27 cellular contexts compared by ENCODE assay signal in genomic region chr11:114587398-114587953, GRCh38. TPM values are rescaled to one million over a fixed set of nuclear protein-coding genes. Genes with fewer than 3 reads are reported as not detected.
DNase-seq lines count a peak whose midpoint lies in the region; ATAC-seq, FAIRE-seq and TF ChIP-seq lines count a peak whose summit lies in the region.
"Had no signal": no experiment of that assay in that cellular context is flagged by ENCODE, and none has a peak within 500 bp of the region (broad histone marks: within the 10 kb centered on the region; RNA-seq: fewer than 3 reads in every experiment).

No MANE protein-coding gene starts in this region.

- in situ Hi-C loops in HepG2 (cut with HindIII; ENCODE audit: extremely low pct_ligation_motif_present, low pct_unique_long_range_greater_than_20kb) (loop anchor here (25.0 kb wide), 1 partner anchor 250 kb away; no protein-coding TSS in a partner anchor), K562 (cut with MboI) (no loop called here)

- H3K56ac ChIP-seq in mesendoderm (ENCODE audit: low read length) = no peak overlapping the region

- H3K79me2 ChIP-seq in HepG2 (ENCODE audit: insufficient read depth, low read length) (no peaks in the 10 kb centered on the region), K562 (ENCODE audit: control insufficient read depth, insufficient read depth, low read length) (no peaks in the 10 kb centered on the region), mesendoderm (ENCODE audit: control insufficient read depth, insufficient read depth, low read length) (no peaks in the 10 kb centered on the region)

- H2AFZ ChIP-seq in HepG2 (ENCODE audit: low read length) = no peak overlapping the region
- H2AFZ ChIP-seq in K562 (ENCODE audit: low read depth, low read length) = no peak overlapping the region
- H2AFZ ChIP-seq: GM23338 had no signal

- no peaks in the 10 kb centered on the region for H3K36me3 ChIP-seq in HepG2 (replicated peaks in 1 of 2; ENCODE audit: control insufficient read depth in 1 of 2, insufficient read depth in 2 of 2, low read length in 2 of 2)
- H3K36me3 ChIP-seq in right lobe of liver = no peaks in the 10 kb centered on the region
- H3K36me3 ChIP-seq in K562 (ENCODE audit: control insufficient read depth, insufficient read depth, low read length) = no peaks in the 10 kb centered on the region
- H3K36me3 ChIP-seq in mesendoderm (ENCODE audit: control insufficient read depth, insufficient read depth, low read length) = no peaks in the 10 kb centered on the region
- H3K36me3 ChIP-seq: BE2C; BLaER1 treated with 17β-estradiol and CSF1 and Interleukin-3, amounts not matched to agents 10 nM and 100 nM; HAP-1 had no signal

- H3K4me3 ChIP-seq in HepG2 (replicated peaks in 1 of 3; ENCODE audit: insufficient read depth in 1 of 3, low read depth in 2 of 3, low read length in 3 of 3) (no peak overlapping the region), right lobe of liver (no peak overlapping the region), K562 (no peak overlapping the region), mesendoderm (ENCODE audit: low read length) (peak overlapping the region; percentile 26)
- H3K4me3 ChIP-seq: GM23338, HAP-1 had no signal

- H3K9me3 ChIP-seq in HepG2 (ENCODE audit: low read length) = peaks cover 33% of the 10 kb centered on the region
- H3K9me3 ChIP-seq in right lobe of liver = no peaks in the 10 kb centered on the region
- no peaks in the 10 kb centered on the region for H3K9me3 ChIP-seq in K562 (replicated peaks; ENCODE audit: control insufficient read depth, insufficient read depth, low read depth, low read length)
- H3K9me3 ChIP-seq: BE2C, HAP-1 had no signal

- FAIRE-seq in HepG2 (lab: Jason Lieb, UNC) (no peak), K562 (lab: Jason Lieb, UNC) (no peak)
- FAIRE-seq: A204.1, D721Med, GM12891, GM18507, H54 had no signal

- intact Hi-C loops in HepG2 (cut with micrococcal nuclease; ENCODE audit: unreplicated experiment) = no loop called here
- intact Hi-C loops in right lobe of liver (cut with DNase I) = no loop called here
- intact Hi-C loops in K562 (cut with micrococcal nuclease) = loop anchor here (1.0 to 10.0 kb wide), 2 partner anchors 243 to 307 kb away; no protein-coding TSS in a partner anchor

- no peak overlapping the region for H2BK120ac ChIP-seq in mesendoderm (ENCODE audit: low read depth, low read length)

- no peak overlapping the region for H2BK5ac ChIP-seq in mesendoderm (ENCODE audit: low read length)

- BruUV-seq in HepG2 (replicated peaks; lab: Mats Ljungman, UMichigan) (no TSS peak), K562 (replicated peaks; lab: Mats Ljungman, UMichigan) (no TSS peak)

- no peaks in the 10 kb centered on the region for H3K79me1 ChIP-seq in mesendoderm (ENCODE audit: low read length)

- no peak for ATAC-seq in HepG2
- ATAC-seq in right lobe of liver = no peak
- no peak for ATAC-seq in K562
- ATAC-seq in HG03095 (IDR thresholded peaks at IDR 0.05; ENCODE audit: unreplicated experiment) = no peak
- ATAC-seq in HG03045 (IDR thresholded peaks at IDR 0.05; ENCODE audit: unreplicated experiment) = no peak

- CTCF ChIA-PET in HepG2 (lab: Yijun Ruan, JAX; ENCODE audit: low intra/inter-chr PET ratio, low total read pairs) = no interaction called here
- CTCF ChIA-PET in K562 (lab: Yijun Ruan, JAX; ENCODE audit: low intra/inter-chr PET ratio) = interaction anchor here (0.6 kb wide), 1 partner anchor 790 kb away, joined by 3 read pairs; no protein-coding TSS in a partner anchor

- POLR2A ChIA-PET in HepG2 (lab: Yijun Ruan, JAX) (no interaction called here), K562 (lab: Yijun Ruan, JAX) (no interaction called here)

- no peak overlapping the region for H3K9ac ChIP-seq in HepG2 (ENCODE audit: insufficient read depth, low read depth, low read length)
- H3K9ac ChIP-seq in K562 (ENCODE audit: insufficient read depth in 1 of 2, low read depth in 2 of 2, low read length in 2 of 2) = no peak overlapping the region
- no peak overlapping the region for H3K9ac ChIP-seq in mesendoderm (ENCODE audit: low read length)
- H3K9ac ChIP-seq: BLaER1 treated with 17β-estradiol and CSF1 and Interleukin-3, amounts not matched to agents 10 nM and 100 nM had no signal

- no peak overlapping the region for H3K23ac ChIP-seq in mesendoderm (ENCODE audit: low read length)

- TF ChIP-seq EP300 in HepG2 (IDR thresholded peaks at IDR 0.05; ENCODE audit: low read depth in 2 of 2, low read length in 2 of 2) = no peak
- TF ChIP-seq EP300 in HepG2 (CRISPR knock-in tag; IDR thresholded peaks at IDR 0.05; ENCODE audit: borderline replicate concordance) = no peak
- TF ChIP-seq EP300 in K562 (IDR thresholded peaks at IDR 0.05; ENCODE audit: low read length) = no peak

- DNase-seq in HepG2 (ENCODE audit: low spot score) (no peak), right lobe of liver (no peak), K562 (ENCODE audit: extremely low read depth in 1 of 4, low spot score in 3 of 4) (no peak), mesendoderm (peak; percentile 1), kidney glomerular epithelial cell (lab: John Stamatoyannopoulos, UW) (no peak), germinal center (ENCODE audit: low spot score) (no peak)
- DNase-seq: AML-193; BE2C; CD4-positive, alpha-beta T cell; CD8-positive, alpha-beta memory T cell; DMS 273 treated with DMSO at 0.1 percent for 48 hours; DMS79; EL; GDM1 had no signal

- no peak overlapping the region for H4K5ac ChIP-seq in mesendoderm (ENCODE audit: low read length)

- H3K9me1 ChIP-seq in K562 (ENCODE audit: control insufficient read depth, insufficient read depth, low read length) = no peaks in the 10 kb centered on the region

- no peaks in the 10 kb centered on the region for H3K4me1 ChIP-seq in HepG2 (ENCODE audit: insufficient read depth, low read length)
- H3K4me1 ChIP-seq in right lobe of liver = no peaks in the 10 kb centered on the region
- H3K4me1 ChIP-seq in K562 (replicated peaks in 1 of 2; ENCODE audit: control insufficient read depth in 2 of 2, insufficient read depth in 2 of 2, low read length in 2 of 2) = no peaks in the 10 kb centered on the region
- no peaks in the 10 kb centered on the region for H3K4me1 ChIP-seq in mesendoderm (ENCODE audit: control insufficient read depth, low read depth, low read length)
- H3K4me1 ChIP-seq: BE2C; BLaER1 treated with 17β-estradiol and CSF1 and Interleukin-3, amounts not matched to agents 10 nM and 100 nM; HAP-1 had no signal

- H3K4ac ChIP-seq in mesendoderm (ENCODE audit: low read depth, low read length) = no peak overlapping the region

- no peak overlapping the region for H3K18ac ChIP-seq in mesendoderm (ENCODE audit: low read length)

- H4K20me1 ChIP-seq in HepG2 (ENCODE audit: insufficient read depth, low read length) (no peaks in the 10 kb centered on the region), K562 (replicated peaks; ENCODE audit: control insufficient read depth, insufficient read depth, low read length) (no peaks in the 10 kb centered on the region)
- H4K20me1 ChIP-seq: BLaER1 treated with 17β-estradiol and CSF1 and Interleukin-3, amounts not matched to agents 10 nM and 100 nM had no signal

- no peak overlapping the region for H3K27ac ChIP-seq in HepG2 (ENCODE audit: extremely low read length, insufficient read depth, low read length)
- no peak overlapping the region for H3K27ac ChIP-seq in right lobe of liver
- H3K27ac ChIP-seq in K562 (ENCODE audit: extremely low read depth, low read depth, low read length) = no peak overlapping the region
- no peak overlapping the region for H3K27ac ChIP-seq in mesendoderm (ENCODE audit: low read depth, low read length)
- H3K27ac ChIP-seq: 22Rv1; BLaER1 treated with 17β-estradiol and CSF1 and Interleukin-3, amounts not matched to agents 10 nM and 100 nM had no signal

- no peak overlapping the region for H4K8ac ChIP-seq in mesendoderm (ENCODE audit: low read depth, low read length)

- TF ChIP-seq POLR2A in HepG2 (IDR thresholded peaks at IDR 0.05; ENCODE audit: insufficient read depth in 1 of 2, low read depth in 2 of 2, low read length in 2 of 2) (no peak), right lobe of liver (IDR thresholded peaks at IDR 0.05) (no peak), K562 (conservative IDR thresholded peaks at IDR 0.05) (no peak)

- H2BK15ac ChIP-seq in mesendoderm (replicated peaks; ENCODE audit: low read depth) = no peak overlapping the region

- no peaks in the 10 kb centered on the region for H3K27me3 ChIP-seq in HepG2 (ENCODE audit: control insufficient read depth in 1 of 2, insufficient read depth in 2 of 2, low read length in 2 of 2)
- no peaks in the 10 kb centered on the region for H3K27me3 ChIP-seq in right lobe of liver
- no peaks in the 10 kb centered on the region for H3K27me3 ChIP-seq in K562 (ENCODE audit: control insufficient read depth in 2 of 2, insufficient read depth in 2 of 2, low read length in 2 of 2)
- H3K27me3 ChIP-seq in mesendoderm (ENCODE audit: insufficient read depth, low read length, poor library complexity) = no peaks in the 10 kb centered on the region
- H3K27me3 ChIP-seq: BE2C; BLaER1 treated with 17β-estradiol and CSF1 and Interleukin-3, amounts not matched to agents 10 nM and 100 nM had no signal

- no peak overlapping the region for H2AK5ac ChIP-seq in mesendoderm (ENCODE audit: low read length)

- H3K4me2 ChIP-seq in HepG2 (ENCODE audit: low read depth, low read length) (no peak overlapping the region), K562 (ENCODE audit: insufficient read depth, low read length) (no peak overlapping the region), mesendoderm (ENCODE audit: low read length) (no peak overlapping the region)
- H3K4me2 ChIP-seq: BLaER1 treated with 17β-estradiol and CSF1 and Interleukin-3, amounts not matched to agents 10 nM and 100 nM; GM23338 had no signal

- 0% methylated on average over 3 of the region's 3 CpGs for WGBS in HepG2 (ENCODE audit: low lambda C conversion rate)
- 38% methylated on average over 2 of the region's 3 CpGs for WGBS in right lobe of liver (ENCODE audit: insufficient coverage, low coverage, low lambda C conversion rate, missing lambda C conversion rate)
- WGBS in K562 (ENCODE audit: insufficient coverage, low coverage, missing lambda C conversion rate) = 0% methylated on average over 3 of the region's 3 CpGs
- no CpG with 5 or more reads among the region's 3 CpGs for WGBS in mesendoderm (ENCODE audit: extremely low coverage, insufficient coverage, low lambda C conversion rate)

- TF ChIP-seq RAD21 in HepG2 (CRISPR knock-in tag; IDR thresholded peaks at IDR 0.05) (no peak), K562 (CRISPR knock-in tag; conservative IDR thresholded peaks at IDR 0.05 in 1 of 2, IDR thresholded peaks at IDR 0.05 in 1 of 2) (no peak)

- TF ChIP-seq CTCF in HepG2 (CRISPR knock-in tag; IDR thresholded peaks at IDR 0.05) (no peak), right lobe of liver (IDR thresholded peaks at IDR 0.05) (no peak), K562 (IDR thresholded peaks at IDR 0.05 in 2 of 3, conservative IDR thresholded peaks at IDR 0.05 in 1 of 3; ENCODE audit: insufficient read depth in 2 of 3, low read depth in 1 of 3, low read length in 3 of 3) (no peak)

RNA-seq across cellular contexts. Expression of gene NXPE4, which starts 8.1 kb away (rescaled TPM):
- total RNA-seq in HepG2 (2016; rRNA removed; fragmentation: Illumina TruSeq; extraction: Trizol) (not detected in 2 replicates), right lobe of liver (not detected), K562 (2014; rRNA removed) (not detected in 2 replicates), K562 (2014; rRNA removed; fragmentation: Illumina TruSeq; extraction: Trizol) (not detected in 2 replicates), K562 (2015; rRNA removed; fragmentation: Illumina TruSeq; extraction: Trizol) (not detected in 2 replicates), K562 (2021) (not detected in 2 replicates)
- not detected in 2 replicates for total RNA-seq in HepG2 (2016; cell fraction: cytosol; rRNA removed; fragmentation: Illumina TruSeq; extraction: Trizol; ENCODE audit: low read depth)
- total RNA-seq in HepG2 (2016; cell fraction: insoluble cytoplasmic fraction; rRNA removed; fragmentation: Illumina TruSeq; extraction: Trizol) = not detected in 2 replicates
- not detected in 2 replicates for total RNA-seq in HepG2 (2016; cell fraction: membrane; rRNA removed; fragmentation: Illumina TruSeq; extraction: Trizol)
- not detected in 2 replicates for total RNA-seq in HepG2 (2016; cell fraction: nucleus; rRNA removed; fragmentation: Illumina TruSeq; extraction: Trizol)
- polyA plus RNA-seq in HepG2 (2011; rRNA removed) (not detected in 2 replicates), K562 (2011; rRNA removed) (not detected in 2 replicates), K562 (2014; fragmentation: Illumina TruSeq; extraction: Trizol) (not detected in 2 replicates), K562 (2014; fragmentation: Nextera tagmentation; extraction: Ambion mirVana) (not detected), K562 (2014; rRNA removed) (not detected in 2 replicates)
- polyA plus RNA-seq in HepG2 (2011; cell fraction: cytosol; rRNA removed) = not detected in 2 replicates
- polyA plus RNA-seq in HepG2 (2011; cell fraction: nucleus; rRNA removed) = not detected in 2 replicates
- not detected in 2 replicates for polyA plus RNA-seq in HepG2 (2012)
- polyA plus RNA-seq in HepG2 (2016; cell fraction: cytosol; fragmentation: Illumina TruSeq; extraction: Trizol; ENCODE audit: low read depth) = not detected in 2 replicates
- not detected in 2 replicates for polyA plus RNA-seq in HepG2 (2016; cell fraction: insoluble cytoplasmic fraction; fragmentation: Illumina TruSeq; extraction: Trizol; ENCODE audit: low read depth)
- not detected in 2 replicates for polyA plus RNA-seq in HepG2 (2016; cell fraction: membrane; fragmentation: Illumina TruSeq; extraction: Trizol; ENCODE audit: low read depth)
- not detected in 2 replicates for polyA plus RNA-seq in HepG2 (2016; cell fraction: nucleus; fragmentation: Illumina TruSeq; extraction: Trizol; ENCODE audit: insufficient read depth, low read depth)
- polyA minus RNA-seq in HepG2 (2011; rRNA and poly(A)+ RNA removed; ENCODE audit: low replicate concordance) = not detected in 2 replicates
- polyA minus RNA-seq in HepG2 (2011; cell fraction: cytosol; rRNA and poly(A)+ RNA removed) = not detected in 2 replicates
- not detected in 2 replicates for polyA minus RNA-seq in HepG2 (2011; cell fraction: nucleus; rRNA and poly(A)+ RNA removed)
- total RNA-seq in K562 (2011; cell fraction: chromatin; rRNA removed; ENCODE audit: low replicate concordance) = not detected in 2 replicates
- total RNA-seq in K562 (2011; cell fraction: nucleolus; rRNA removed) = not detected in 2 replicates
- not detected in 2 replicates for total RNA-seq in K562 (2011; cell fraction: nucleoplasm; rRNA removed)
- polyA plus RNA-seq in K562 (2011; cell fraction: cytosol; rRNA removed) = not detected in 2 replicates
- polyA plus RNA-seq in K562 (2011; cell fraction: nucleus; rRNA removed) = not detected in 2 replicates
- polyA plus RNA-seq in K562 (2012) = not detected in 2 replicates
- polyA minus RNA-seq in K562 (2011; rRNA and poly(A)+ RNA removed) = not detected in 2 replicates
- polyA minus RNA-seq in K562 (2011; cell fraction: cytosol; rRNA and poly(A)+ RNA removed) = not detected in 2 replicates
- not detected in 2 replicates for polyA minus RNA-seq in K562 (2011; cell fraction: nucleus; rRNA and poly(A)+ RNA removed)
- not detected for polyA plus RNA-seq in mesendoderm (2013, experiment 1 of 2)
- not detected for polyA plus RNA-seq in mesendoderm (2013, experiment 2 of 2)
- total RNA-seq: CD4-positive, alpha-beta T cell; CD8-positive, alpha-beta memory T cell; GM23338 had no signal
- polyA plus RNA-seq: AG04450; CD14-positive monocyte; CD8-positive, alpha-beta memory T cell; GM23338 had no signal

RNA-seq across cellular contexts. Expression of gene NXPE1, which starts 27.8 kb away (rescaled TPM):
- total RNA-seq in HepG2 (2016; rRNA removed; fragmentation: Illumina TruSeq; extraction: Trizol) (not detected in 2 replicates), right lobe of liver (not detected), K562 (2014; rRNA removed) (not detected in 2 replicates), K562 (2014; rRNA removed; fragmentation: Illumina TruSeq; extraction: Trizol) (not detected in 2 replicates), K562 (2015; rRNA removed; fragmentation: Illumina TruSeq; extraction: Trizol) (not detected in 2 replicates), K562 (2021) (0.45 TPM in 1 of 2 replicates, not detected in the other)
- total RNA-seq in HepG2 (2016; cell fraction: cytosol; rRNA removed; fragmentation: Illumina TruSeq; extraction: Trizol; ENCODE audit: low read depth) = not detected in 2 replicates
- not detected in 2 replicates for total RNA-seq in HepG2 (2016; cell fraction: insoluble cytoplasmic fraction; rRNA removed; fragmentation: Illumina TruSeq; extraction: Trizol)
- not detected in 2 replicates for total RNA-seq in HepG2 (2016; cell fraction: membrane; rRNA removed; fragmentation: Illumina TruSeq; extraction: Trizol)
- not detected in 2 replicates for total RNA-seq in HepG2 (2016; cell fraction: nucleus; rRNA removed; fragmentation: Illumina TruSeq; extraction: Trizol)
- polyA plus RNA-seq in HepG2 (2011; rRNA removed) (not detected in 2 replicates), K562 (2011; rRNA removed) (not detected in 2 replicates), K562 (2014; fragmentation: Illumina TruSeq; extraction: Trizol) (not detected in 2 replicates), K562 (2014; fragmentation: Nextera tagmentation; extraction: Ambion mirVana) (not detected), K562 (2014; rRNA removed) (not detected in 2 replicates)
- not detected in 2 replicates for polyA plus RNA-seq in HepG2 (2011; cell fraction: cytosol; rRNA removed)
- polyA plus RNA-seq in HepG2 (2011; cell fraction: nucleus; rRNA removed) = not detected in 2 replicates
- not detected in 2 replicates for polyA plus RNA-seq in HepG2 (2012)
- polyA plus RNA-seq in HepG2 (2016; cell fraction: cytosol; fragmentation: Illumina TruSeq; extraction: Trizol; ENCODE audit: low read depth) = not detected in 2 replicates
- not detected in 2 replicates for polyA plus RNA-seq in HepG2 (2016; cell fraction: insoluble cytoplasmic fraction; fragmentation: Illumina TruSeq; extraction: Trizol; ENCODE audit: low read depth)
- polyA plus RNA-seq in HepG2 (2016; cell fraction: membrane; fragmentation: Illumina TruSeq; extraction: Trizol; ENCODE audit: low read depth) = not detected in 2 replicates
- not detected in 2 replicates for polyA plus RNA-seq in HepG2 (2016; cell fraction: nucleus; fragmentation: Illumina TruSeq; extraction: Trizol; ENCODE audit: insufficient read depth, low read depth)
- not detected in 2 replicates for polyA minus RNA-seq in HepG2 (2011; rRNA and poly(A)+ RNA removed; ENCODE audit: low replicate concordance)
- polyA minus RNA-seq in HepG2 (2011; cell fraction: cytosol; rRNA and poly(A)+ RNA removed) = not detected in 2 replicates
- polyA minus RNA-seq in HepG2 (2011; cell fraction: nucleus; rRNA and poly(A)+ RNA removed) = not detected in 2 replicates
- not detected in 2 replicates for total RNA-seq in K562 (2011; cell fraction: chromatin; rRNA removed; ENCODE audit: low replicate concordance)
- total RNA-seq in K562 (2011; cell fraction: nucleolus; rRNA removed) = not detected in 2 replicates
- not detected in 2 replicates for total RNA-seq in K562 (2011; cell fraction: nucleoplasm; rRNA removed)
- not detected in 2 replicates for polyA plus RNA-seq in K562 (2011; cell fraction: cytosol; rRNA removed)
- not detected in 2 replicates for polyA plus RNA-seq in K562 (2011; cell fraction: nucleus; rRNA removed)
- polyA plus RNA-seq in K562 (2012) = not detected in 2 replicates
- not detected in 2 replicates for polyA minus RNA-seq in K562 (2011; rRNA and poly(A)+ RNA removed)
- polyA minus RNA-seq in K562 (2011; cell fraction: cytosol; rRNA and poly(A)+ RNA removed) = not detected in 2 replicates
- polyA minus RNA-seq in K562 (2011; cell fraction: nucleus; rRNA and poly(A)+ RNA removed) = not detected in 2 replicates
- polyA plus RNA-seq in mesendoderm (2013, experiment 1 of 2) = not detected
- not detected for polyA plus RNA-seq in mesendoderm (2013, experiment 2 of 2)
- total RNA-seq: CD4-positive, alpha-beta T cell; CD8-positive, alpha-beta memory T cell; GM23338 had no signal
- polyA plus RNA-seq: AG04450; CD14-positive monocyte; CD8-positive, alpha-beta memory T cell; GM23338 had no signal

Comparison
In these comparisons a context has a peak if more than half of its experiments do, and no peak if none do; other contexts are left out.
1. Of the 241 proteins assayed by ChIP-seq in both HepG2 and K562: peak only in HepG2: none; only in K562: CBX1 and CBX5; in both: none; in neither: 239.